ENCODE assay signal across 30 cellular contexts in the genomic region with DNA sequence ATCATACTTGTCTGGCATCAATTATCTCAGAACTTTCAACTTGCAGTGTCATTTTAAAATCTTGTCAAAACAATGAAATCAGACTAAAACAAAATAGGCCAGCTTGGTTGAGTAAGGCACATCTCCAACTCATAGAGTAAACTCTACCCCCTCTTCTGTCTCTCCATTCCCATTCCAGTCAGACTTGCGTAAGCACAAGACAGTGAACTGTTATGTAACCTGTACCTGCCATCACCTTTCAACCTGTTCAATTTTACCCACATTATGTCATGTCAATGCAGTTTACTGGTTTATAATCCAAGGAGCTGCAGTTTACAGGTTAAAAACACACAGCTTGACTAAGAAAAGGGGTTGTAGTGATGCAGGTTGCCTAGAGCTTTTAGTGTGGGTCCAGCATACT. TPM values are rescaled to one million over a fixed set of nuclear protein-coding genes. Genes with fewer than 3 reads are reported as not detected.
DNase-seq lines count a peak whose midpoint lies in the region; ATAC-seq, FAIRE-seq and TF ChIP-seq lines count a peak whose summit lies in the region.
"Had no signal": no experiment of that assay in that cellular context is flagged by ENCODE, and none has a peak within 500 bp of the region (broad histone marks: within the 10 kb centered on the region; RNA-seq: fewer than 3 reads in every experiment).

No MANE protein-coding gene starts in this region.

- H3K36me3 ChIP-seq in liver (ENCODE audit: control insufficient read depth in 4 of 4, insufficient read depth in 3 of 4, low read depth in 1 of 4, low read length in 3 of 4) = no peaks in the 10 kb centered on the region
- no peaks in the 10 kb centered on the region for H3K36me3 ChIP-seq in HepG2 (replicated peaks in 1 of 2; ENCODE audit: control insufficient read depth in 1 of 2, insufficient read depth in 2 of 2, low read length in 2 of 2)
- no peaks in the 10 kb centered on the region for H3K36me3 ChIP-seq in Karpas-422 (ENCODE audit: insufficient read depth, low read length)
- H3K36me3 ChIP-seq: BE2C, BLaER1 had no signal

- H3K4me1 ChIP-seq in liver (ENCODE audit: control insufficient read depth in 4 of 4, insufficient read depth in 4 of 4, low read length in 3 of 4) (no peaks in the 10 kb centered on the region), HepG2 (ENCODE audit: insufficient read depth, low read length) (no peaks in the 10 kb centered on the region), Karpas-422 (ENCODE audit: low read length) (no peaks in the 10 kb centered on the region)
- H3K4me1 ChIP-seq: BE2C, BLaER1 had no signal

- no peak overlapping the region for H3K9ac ChIP-seq in liver (ENCODE audit: low read depth in 1 of 2, low read length in 2 of 2)
- no peak overlapping the region for H3K9ac ChIP-seq in HepG2 (ENCODE audit: insufficient read depth, low read depth, low read length)
- no peak overlapping the region for H3K9ac ChIP-seq in Karpas-422 (ENCODE audit: low read length)
- H3K9ac ChIP-seq: BLaER1 had no signal

- no peaks in the 10 kb centered on the region for H3K9me3 ChIP-seq in liver (ENCODE audit: control insufficient read depth in 4 of 4, low read length in 3 of 4)
- H3K9me3 ChIP-seq in HepG2 (ENCODE audit: low read length) = no peaks in the 10 kb centered on the region
- H3K9me3 ChIP-seq in Karpas-422 (ENCODE audit: low read length) = no peaks in the 10 kb centered on the region
- H3K9me3 ChIP-seq: BE2C, BLaER1 had no signal

- TF ChIP-seq CTCF in liver (IDR thresholded peaks at IDR 0.05; ENCODE audit: low read depth, low read length, missing input control) (no peak), HepG2 (CRISPR knock-in tag; IDR thresholded peaks at IDR 0.05) (no peak)

- H2AFZ ChIP-seq in HepG2 (ENCODE audit: low read length) (no peak overlapping the region), Karpas-422 (ENCODE audit: low read length) (no peak overlapping the region)

- no peak overlapping the region for H3K27ac ChIP-seq in liver (ENCODE audit: low read depth in 1 of 2, low read length in 2 of 2)
- no peak overlapping the region for H3K27ac ChIP-seq in HepG2 (ENCODE audit: extremely low read length, insufficient read depth, low read length)
- H3K27ac ChIP-seq in Karpas-422 (ENCODE audit: low read length) = no peak overlapping the region
- H3K27ac ChIP-seq: 22Rv1, BLaER1 had no signal

- BruUV-seq in HepG2 (replicated peaks; lab: Mats Ljungman, UMichigan) = no TSS peak

- H4K20me1 ChIP-seq in HepG2 (ENCODE audit: insufficient read depth, low read length) (no peaks in the 10 kb centered on the region), Karpas-422 (ENCODE audit: insufficient read depth, low read depth, low read length) (no peaks in the 10 kb centered on the region)
- H4K20me1 ChIP-seq: BLaER1 had no signal

- ATAC-seq in HepG2 = no peak
- ATAC-seq: GM12878 had no signal

- no peak for DNase-seq in HepG2 (ENCODE audit: low spot score)
- no peak for DNase-seq in Karpas-422
- no peak for DNase-seq in activated CD4-positive, alpha-beta T cell treated with anti-CD3 and anti-CD28 coated beads, Interleukin-2, amount 50 U/mL, for 1 hour
- DNase-seq: ACHN; BE2C; C1 segment of cervical spinal cord; CD4-positive, alpha-beta memory T cell; CD4-positive, CD25-positive, alpha-beta regulatory T cell; CD8-positive, alpha-beta memory T cell; COR-L47; DMS 273 treated with DMSO at 0.1 percent for 48 hours; DMS153; DMS53; DMS79; DND-41; EL; GDM1 had no signal

- intact Hi-C loops in HepG2 (cut with micrococcal nuclease; ENCODE audit: unreplicated experiment) = no loop called here

- peak; percentile 18 to 39 for TF ChIP-seq RAD21 in liver (IDR thresholded peaks at IDR 0.05)
- no peak for TF ChIP-seq RAD21 in HepG2 (CRISPR knock-in tag; IDR thresholded peaks at IDR 0.05)

- 33% methylated on average over 1 of the region's 1 CpG for WGBS in liver
- WGBS in HepG2 (ENCODE audit: low lambda C conversion rate) = 0% methylated on average over 1 of the region's 1 CpG

- CTCF ChIA-PET in HepG2 (lab: Yijun Ruan, JAX; ENCODE audit: low intra/inter-chr PET ratio, low total read pairs) = no interaction called here

- no peaks in the 10 kb centered on the region for H3K9me2 ChIP-seq in Karpas-422 (replicated peaks; ENCODE audit: insufficient read depth, low read length)

- TF ChIP-seq EP300 in HepG2 (IDR thresholded peaks at IDR 0.05; ENCODE audit: low read depth in 2 of 2, low read length in 2 of 2) (no peak), HepG2 (CRISPR knock-in tag; IDR thresholded peaks at IDR 0.05; ENCODE audit: borderline replicate concordance) (no peak)

- H3K79me2 ChIP-seq in HepG2 (ENCODE audit: insufficient read depth, low read length) (no peaks in the 10 kb centered on the region), Karpas-422 (ENCODE audit: low read length) (no peaks in the 10 kb centered on the region)

- no peak for TF ChIP-seq POLR2A in HepG2 (IDR thresholded peaks at IDR 0.05; ENCODE audit: insufficient read depth in 1 of 2, low read depth in 2 of 2, low read length in 2 of 2)

- POLR2A ChIA-PET in HepG2 (lab: Yijun Ruan, JAX) = no interaction called here

- peaks cover 0 to 4% (median 0%) of the 10 kb centered on the region in 4 donors for H3K27me3 ChIP-seq in liver (ENCODE audit: control insufficient read depth in 4 of 4, insufficient read depth in 4 of 4, low read length in 3 of 4)
- H3K27me3 ChIP-seq in HepG2 (ENCODE audit: control insufficient read depth in 1 of 2, insufficient read depth in 2 of 2, low read length in 2 of 2) = no peaks in the 10 kb centered on the region
- no peaks in the 10 kb centered on the region for H3K27me3 ChIP-seq in Karpas-422 (ENCODE audit: low read length)
- H3K27me3 ChIP-seq: BE2C had no signal

- FAIRE-seq in HepG2 (lab: Jason Lieb, UNC) (no peak), islet of Langerhans (lab: Jason Lieb, UNC) (peak; percentile 9)
- FAIRE-seq: GM12878, GM12892, GM18507 had no signal

- H3K4me2 ChIP-seq in HepG2 (ENCODE audit: low read depth, low read length) (no peak overlapping the region), Karpas-422 (ENCODE audit: low read depth, low read length, poor library complexity, severe bottlenecking) (no peak overlapping the region)
- H3K4me2 ChIP-seq: BLaER1 had no signal

- in situ Hi-C loops in HepG2 (cut with HindIII; ENCODE audit: extremely low pct_ligation_motif_present, low pct_unique_long_range_greater_than_20kb) = no loop called here

- no peak overlapping the region for H3K4me3 ChIP-seq in liver (ENCODE audit: low read depth in 1 of 3, low read length in 3 of 3)
- no peak overlapping the region for H3K4me3 ChIP-seq in HepG2 (replicated peaks in 1 of 3; ENCODE audit: insufficient read depth in 1 of 3, low read depth in 2 of 3, low read length in 3 of 3)
- no peak overlapping the region for H3K4me3 ChIP-seq in Karpas-422 (ENCODE audit: low read length)
- H3K4me3 ChIP-seq: BLaER1, GM12878 had no signal

TF ChIP-seq in liver, 16 proteins besides CTCF, POLR2A, EP300 and RAD21 (continues in another document):
- no peak for TF ChIP-seq FOXA1 (IDR thresholded peaks at IDR 0.05)
- TF ChIP-seq, protein P1, sequence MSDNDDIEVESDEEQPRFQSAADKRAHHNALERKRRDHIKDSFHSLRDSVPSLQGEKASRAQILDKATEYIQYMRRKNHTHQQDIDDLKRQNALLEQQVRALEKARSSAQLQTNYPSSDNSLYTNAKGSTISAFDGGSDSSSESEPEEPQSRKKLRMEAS (IDR thresholded peaks at IDR 0.05) = peak; percentile 46

TF ChIP-seq in HepG2, 621 proteins besides CTCF, POLR2A, EP300 and RAD21 (continues in another document):
- no peak for TF ChIP-seq ZNF256 (CRISPR knock-in tag; conservative IDR thresholded peaks at IDR 0.05)
- no peak for TF ChIP-seq ZNF496 (CRISPR knock-in tag; IDR thresholded peaks at IDR 0.05; ENCODE audit: insufficient replicate concordance)
- no peak for TF ChIP-seq ZNF232 (CRISPR knock-in tag; IDR thresholded peaks at IDR 0.05; ENCODE audit: borderline replicate concordance)

RNA-seq across cellular contexts. Expression of a gene that starts 8.3 kb away (rescaled TPM):
- total RNA-seq in liver = not detected
- not detected for polyA plus RNA-seq in liver
- not detected in 2 replicates for total RNA-seq in HepG2 (2016; rRNA removed; fragmentation: Illumina TruSeq; extraction: Trizol)
- total RNA-seq in HepG2 (2016; cell fraction: cytosol; rRNA removed; fragmentation: Illumina TruSeq; extraction: Trizol; ENCODE audit: low read depth) = not detected in 2 replicates
- not detected in 2 replicates for total RNA-seq in HepG2 (2016; cell fraction: insoluble cytoplasmic fraction; rRNA removed; fragmentation: Illumina TruSeq; extraction: Trizol)
- not detected in 2 replicates for total RNA-seq in HepG2 (2016; cell fraction: membrane; rRNA removed; fragmentation: Illumina TruSeq; extraction: Trizol)
- total RNA-seq in HepG2 (2016; cell fraction: nucleus; rRNA removed; fragmentation: Illumina TruSeq; extraction: Trizol) = not detected in 2 replicates
- polyA plus RNA-seq in HepG2 (2011; rRNA removed) = not detected in 2 replicates
- polyA plus RNA-seq in HepG2 (2011; cell fraction: cytosol; rRNA removed) = not detected in 2 replicates
- not detected in 2 replicates for polyA plus RNA-seq in HepG2 (2011; cell fraction: nucleus; rRNA removed)
- not detected in 2 replicates for polyA plus RNA-seq in HepG2 (2012)
- polyA plus RNA-seq in HepG2 (2016; cell fraction: cytosol; fragmentation: Illumina TruSeq; extraction: Trizol; ENCODE audit: low read depth) = not detected in 2 replicates
- not detected in 2 replicates for polyA plus RNA-seq in HepG2 (2016; cell fraction: insoluble cytoplasmic fraction; fragmentation: Illumina TruSeq; extraction: Trizol; ENCODE audit: low read depth)
- polyA plus RNA-seq in HepG2 (2016; cell fraction: membrane; fragmentation: Illumina TruSeq; extraction: Trizol; ENCODE audit: low read depth) = not detected in 2 replicates
- not detected in 2 replicates for polyA plus RNA-seq in HepG2 (2016; cell fraction: nucleus; fragmentation: Illumina TruSeq; extraction: Trizol; ENCODE audit: insufficient read depth, low read depth)
- not detected in 2 replicates for polyA minus RNA-seq in HepG2 (2011; rRNA and poly(A)+ RNA removed; ENCODE audit: low replicate concordance)
- polyA minus RNA-seq in HepG2 (2011; cell fraction: cytosol; rRNA and poly(A)+ RNA removed) = not detected in 2 replicates
- polyA minus RNA-seq in HepG2 (2011; cell fraction: nucleus; rRNA and poly(A)+ RNA removed) = not detected in 2 replicates
- not detected in 2 replicates for total RNA-seq in Karpas-422 (2014; rRNA removed; shearing (Covaris generic); ENCODE audit: low replicate concordance)
- total RNA-seq: A172; A673; CD4-positive, alpha-beta memory T cell; CD4-positive, CD25-positive, alpha-beta regulatory T cell; CD8-positive, alpha-beta memory T cell; Daoy; G401; GM12878 had no signal
- polyA plus RNA-seq: AG04450; CD14-positive monocyte; CD4-positive, alpha-beta memory T cell; CD4-positive, CD25-positive, alpha-beta regulatory T cell; CD8-positive, alpha-beta memory T cell; GM12878 had no signal
